ENCODE assay signal across 2 cellular contexts in genomic region chr18:62331581-62332436, GRCh38.
TF ChIP-seq lines count a peak whose summit lies in the region.

No MANE protein-coding gene starts in this region.

TF ChIP-seq in IMR-90, 13 proteins besides CTCF, POLR2A, EP300 and RAD21:
- TF ChIP-seq BHLHE40 (IDR thresholded peaks at IDR 0.05; ENCODE audit: low read depth, low read length) (peak; percentile 82), FOS (IDR thresholded peaks at IDR 0.05; ENCODE audit: low read depth, low read length) (no peak), RCOR1 (IDR thresholded peaks at IDR 0.05; ENCODE audit: insufficient replicate concordance, low read length) (peak; percentile 92)

TF ChIP-seq in HEK293T, 16 proteins besides CTCF, POLR2A, EP300 and RAD21:
- TF ChIP-seq HDGF (IDR thresholded peaks at IDR 0.05; ENCODE audit: borderline replicate concordance) (no peak), ARNT (IDR thresholded peaks at IDR 0.05) (no peak), BHLHE40 (IDR thresholded peaks at IDR 0.05; ENCODE audit: borderline replicate concordance) (no peak), TARDBP (IDR thresholded peaks at IDR 0.05) (no peak), FOXK2 (IDR thresholded peaks at IDR 0.05) (no peak), FOXA1 (IDR thresholded peaks at IDR 0.05) (no peak), NFRKB (IDR thresholded peaks at IDR 0.05) (no peak)
